In the genomic region with DNA sequence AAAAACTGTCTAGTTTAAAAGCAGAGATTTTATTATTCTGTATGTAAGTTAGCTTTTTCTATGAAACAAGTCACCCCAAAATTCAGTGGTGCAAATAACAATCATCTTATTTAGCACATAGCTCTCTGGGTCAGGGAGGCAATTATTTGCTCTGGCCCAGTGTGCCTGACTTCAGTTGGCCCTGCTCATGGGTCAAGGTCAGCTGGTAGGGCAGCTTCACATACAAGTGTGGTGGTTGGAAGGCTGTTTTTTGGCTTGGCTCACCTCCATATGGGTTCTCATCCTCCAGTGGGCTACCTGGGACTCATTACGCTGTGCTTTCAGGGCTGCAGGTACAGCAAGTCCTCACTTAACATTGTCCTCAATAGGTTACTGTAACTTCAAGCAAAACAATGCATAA, we compare ENCODE assay signal across 28 cellular contexts.
"Had no signal": no experiment of that assay in that cellular context is flagged by ENCODE, and none has a peak within 500 bp of the region (broad histone marks: within the 10 kb centered on the region; RNA-seq: fewer than 3 reads in every experiment).

No MANE protein-coding gene starts in this region.

- FAIRE-seq: pancreas had no signal

- H3K27ac ChIP-seq: neutrophil, pancreas, prostate gland, skin epidermis, spleen, suprapubic skin, testis, tibial artery, transverse colon, upper lobe of right lung, uterus had no signal

- H3K9me3 ChIP-seq: pancreas, prostate gland, suprapubic skin, testis, transverse colon, upper lobe of right lung had no signal

- H3K4me3 ChIP-seq: pancreas, prostate gland, skin epidermis, smooth muscle cell, spleen, suprapubic skin, testis, tibial artery, transverse colon, upper lobe of right lung, uterus had no signal

- H3K27me3 ChIP-seq: neutrophil, pancreas, spleen, suprapubic skin, testis, tibial artery, transverse colon, upper lobe of right lung, uterus had no signal

- DNase-seq: naive thymus-derived CD8-positive, alpha-beta T cell; nephron progenitor cell; nucleus accumbens; pancreas; right cardiac atrium; spleen; stimulated activated CD4-positive, alpha-beta T cell treated with anti-CD3 and anti-CD28 coated beads, Interleukin-12 subunit alpha, Interleukin-12 subunit beta, amount 100 ng/mL, for 4 hours; stimulated activated CD4-positive, alpha-beta T cell treated with anti-CD3 and anti-CD28 coated beads, Interleukin-1b, Interleukin-23, amount 100 ng/mL, for 48 hours; stimulated activated CD4-positive, alpha-beta T cell treated with anti-CD3 and anti-CD28 coated beads, Interleukin-4, amount 100 ng/mL, for 1 hour; stimulated activated CD4-positive, alpha-beta T cell treated with anti-CD3 and anti-CD28 coated beads, Interleukin-4, amount 100 ng/mL, for 4 hours; stimulated activated CD8-positive, alpha-beta memory T cell treated with anti-CD3 and anti-CD28 coated beads, Interleukin-4, amount 100 ng/mL, for 48 hours; stimulated activated naive CD4-positive, alpha-beta T cell; stimulated activated naive CD8-positive, alpha-beta T cell treated with anti-CD3 and anti-CD28 coated beads, Interleukin-15, amount 100 ng/mL, for 72 hours; stimulated activated naive CD8-positive, alpha-beta T cell treated with anti-CD3 and anti-CD28 coated beads, Interleukin-15, Interleukin-2, amounts not matched to agents 100 U/mL and 50 U/mL, for 24 hours; substantia nigra; testis; tibial artery; transverse colon; upper lobe of right lung; uterus had no signal

- H3K4me1 ChIP-seq: pancreas, prostate gland, spleen, suprapubic skin, testis, tibial artery, transverse colon, upper lobe of right lung, uterus had no signal

- H3K36me3 ChIP-seq: neutrophil, pancreas, prostate gland, spleen, suprapubic skin, tibial artery, transverse colon, upper lobe of right lung, uterus had no signal

- ATAC-seq: naive thymus-derived CD8-positive, alpha-beta T cell; natural killer cell treated with Interleukin-12 subunit alpha and Interleukin-12 subunit beta and Interleukin-15 and Interleukin-18, amount 100 ng/mL, for 72 hours; pancreas; right cardiac atrium; sciatic nerve; stimulated activated memory B cell treated with anti-CD40 and anti-IgM and Interleukin-4, amounts not matched to agents 10 μg/mL and 1 μg/mL and 100 μg/mL, for 72 hours; stimulated activated naive CD8-positive, alpha-beta T cell treated with anti-CD3 and anti-CD28 coated beads, Interleukin-15, amount 100 ng/mL, for 72 hours; stimulated activated naive CD8-positive, alpha-beta T cell treated with anti-CD3 and anti-CD28 coated beads, Interleukin-15, Interleukin-2, amounts not matched to agents 100 U/mL and 50 U/mL, for 24 hours; upper lobe of right lung had no signal

- H3K4me2 ChIP-seq: smooth muscle cell had no signal
